7 cellular contexts compared by ENCODE assay signal in genomic region chr13:52606795-52607194, GRCh38. TPM values are rescaled to one million over a fixed set of nuclear protein-coding genes. Genes with fewer than 3 reads are reported as not detected.
DNase-seq lines count a peak whose midpoint lies in the region; ATAC-seq and TF ChIP-seq lines count a peak whose summit lies in the region.
"Not testable (repeated sequence)": the region's sequence is repeated elsewhere in the genome, so short reads cannot be mapped to it uniquely, and the experiment has no call there.

No MANE protein-coding gene starts in this region.

- H2AFZ ChIP-seq in mammary epithelial cell (ENCODE audit: low read depth, low read length): not testable (repeated sequence)

- H3K9ac ChIP-seq in mammary epithelial cell (ENCODE audit: insufficient read depth, low read length): not testable (repeated sequence)

- intact Hi-C loops in mammary epithelial cell (cut with micrococcal nuclease): not testable (repeated sequence)

- not testable (repeated sequence) for TF ChIP-seq CTCF in HL-60 (IDR thresholded peaks at IDR 0.05; ENCODE audit: insufficient read depth, low read length); mammary epithelial cell (conservative IDR thresholded peaks at IDR 0.05 in 1 of 2, IDR thresholded peaks at IDR 0.05 in 1 of 2; ENCODE audit: extremely low read depth in 1 of 2, insufficient read depth in 1 of 2, low read depth in 1 of 2, low read length in 2 of 2); foreskin fibroblast (IDR thresholded peaks at IDR 0.05; ENCODE audit: low read depth, low read length); omental fat pad (IDR thresholded peaks at IDR 0.05)

- H3K4me1 ChIP-seq in mammary epithelial cell (ENCODE audit: insufficient read depth, low read length): not testable (repeated sequence)

- not testable (repeated sequence) for H3K79me2 ChIP-seq in mammary epithelial cell (ENCODE audit: insufficient read depth, low read length)

- not testable (repeated sequence) for H3K4me2 ChIP-seq in mammary epithelial cell (ENCODE audit: insufficient read depth, low read depth, low read length)

- WGBS in mammary epithelial cell (ENCODE audit: low coverage, missing lambda C conversion rate): 28% methylated on average over 1 of the region's 1 CpG

- not testable (repeated sequence) for H3K27me3 ChIP-seq in HL-60 (ENCODE audit: insufficient read depth, poor library complexity, severe bottlenecking); mammary epithelial cell (ENCODE audit: insufficient read depth, low read length)

- ATAC-seq in esophagus mucosa (peak; percentile 83), omental fat pad (ENCODE audit: low FRiP score) (peak; percentile 67)

- H4K20me1 ChIP-seq in mammary epithelial cell (ENCODE audit: insufficient read depth, low read length): not testable (repeated sequence)

- CTCF ChIA-PET in mammary epithelial cell (lab: Charles Lee; ENCODE audit: low non-redundant PET): not testable (repeated sequence)

- in situ Hi-C loops in mammary epithelial cell (cut with MboI; ENCODE audit: low sequenced_read_pairs in 2 of 2): not testable (repeated sequence)

- not testable (repeated sequence) for H3K36me3 ChIP-seq in mammary epithelial cell (ENCODE audit: insufficient read depth, low read length)

- dilution Hi-C loops in mammary epithelial cell (cut with HindIII; ENCODE audit: low sequenced_read_pairs): not testable (repeated sequence)

- peak overlapping the region; percentile 33 for H3K27ac ChIP-seq in HL-60 (replicated peaks)
- not testable (repeated sequence) for H3K27ac ChIP-seq in mammary epithelial cell (ENCODE audit: insufficient read depth, low read depth, low read length)

- not testable (repeated sequence) for BruUV-seq in mammary epithelial cell (replicated peaks; lab: Mats Ljungman, UMichigan)

- not testable (repeated sequence) for H3K4me3 ChIP-seq in HL-60 (replicated peaks; ENCODE audit: insufficient read depth, low read length); mammary epithelial cell (replicated peaks in 1 of 3; ENCODE audit: insufficient read depth in 1 of 3, low read depth in 2 of 3, low read length in 3 of 3); foreskin fibroblast (ENCODE audit: low read depth in 1 of 2, low read length in 2 of 2)

- DNase-seq in HL-60 (ENCODE audit: low read depth in 1 of 2, low spot score in 1 of 2): peak in 1 of 2 experiments; percentile 56
- DNase-seq in NCI-H226: peak; percentile 24
- DNase-seq in SKM-1 treated with dmso at 0.1 percent for 144 hours (lab: John Stamatoyannopoulos, UW; ENCODE audit: unreplicated experiment): peak; percentile 32
- peak; percentile 45 for DNase-seq in mammary epithelial cell
- DNase-seq in foreskin fibroblast: peak; percentile 29 to 65
- DNase-seq in omental fat pad (ENCODE audit: low spot score): not testable (repeated sequence)

- H3K9me3 ChIP-seq in mammary epithelial cell (replicated peaks; ENCODE audit: insufficient read depth, low read length): not testable (repeated sequence)

RNA-seq across cellular contexts. Expression of gene HNRNPA1L2, which starts 35.4 kb away (rescaled TPM):
- total RNA-seq in mammary epithelial cell (1 to 10 TPM; 2.3 to 9.3 TPM), esophagus mucosa (3.7 TPM), omental fat pad (1 to 10 TPM; 1.1 to 5.2 (median 3.6) TPM)
- polyA plus RNA-seq in mammary epithelial cell: 7.2 TPM
- polyA minus RNA-seq in mammary epithelial cell: 6.1 TPM

RNA-seq across cellular contexts. Expression of gene SUGT1, which starts 45.8 kb away (rescaled TPM):
- total RNA-seq in mammary epithelial cell (10 to 100 TPM; 16.8 to 45.9 TPM), esophagus mucosa (33.0 TPM), omental fat pad (10 to 100 TPM; 27.5 to 39.1 (median 33.6) TPM)
- 28.8 TPM for polyA plus RNA-seq in mammary epithelial cell
- 16.7 TPM for polyA minus RNA-seq in mammary epithelial cell
